ENCODE assay signal across 27 cellular contexts in genomic region chr12:104938371-104938770, GRCh38. TPM values are rescaled to one million over a fixed set of nuclear protein-coding genes. Genes with fewer than 3 reads are reported as not detected.
DNase-seq lines count a peak whose midpoint lies in the region; ATAC-seq, FAIRE-seq and TF ChIP-seq lines count a peak whose summit lies in the region.
"Had no signal": no experiment of that assay in that cellular context is flagged by ENCODE, and none has a peak within 500 bp of the region (broad histone marks: within the 10 kb centered on the region; RNA-seq: fewer than 3 reads in every experiment).

No MANE protein-coding gene starts in this region.

- CTCF ChIA-PET in mammary epithelial cell (lab: Charles Lee; ENCODE audit: low non-redundant PET): no interaction called here

- intact Hi-C loops in mammary epithelial cell (cut with micrococcal nuclease): no loop called here
- intact Hi-C loops in breast epithelium (cut with DNase I; ENCODE audit: low total_unique reads): no loop called here
- intact Hi-C loops in transverse colon (cut with DNase I; ENCODE audit: low total_unique reads): no loop called here
- intact Hi-C loops in vagina (cut with DNase I): no loop called here
- intact Hi-C loops in heart right ventricle (cut with DNase I): no loop called here

- no peaks in the 10 kb centered on the region for H3K9me3 ChIP-seq in mammary epithelial cell (replicated peaks; ENCODE audit: insufficient read depth, low read length)
- H3K9me3 ChIP-seq in breast epithelium: no peaks in the 10 kb centered on the region
- H3K9me3 ChIP-seq in adipocyte (ENCODE audit: control insufficient read depth, low read length): peaks cover 1% of the 10 kb centered on the region
- H3K9me3 ChIP-seq in transverse colon: no peaks in the 10 kb centered on the region
- no peaks in the 10 kb centered on the region for H3K9me3 ChIP-seq in vagina
- peaks cover 0 to 5% (median 0%) of the 10 kb centered on the region in 11 donors for H3K9me3 ChIP-seq in heart right ventricle
- H3K9me3 ChIP-seq: ascending aorta, BE2C had no signal

- ATAC-seq in heart right ventricle: no peak
- ATAC-seq: activated CD8-positive, alpha-beta T cell treated with anti-CD3 and anti-CD28 coated beads, Interleukin-2, amount 10 ng/mL, durations not matched to agents 7 days and 5 days; T-helper 17 cell had no signal

- no peak overlapping the region for H3K4me2 ChIP-seq in mammary epithelial cell (ENCODE audit: insufficient read depth, low read depth, low read length)
- H3K4me2 ChIP-seq: KMS-11, neural progenitor cell had no signal

- H4K20me1 ChIP-seq in mammary epithelial cell (ENCODE audit: insufficient read depth, low read length): no peaks in the 10 kb centered on the region

- no peak for TF ChIP-seq CTCF in mammary epithelial cell (conservative IDR thresholded peaks at IDR 0.05 in 1 of 2, IDR thresholded peaks at IDR 0.05 in 1 of 2; ENCODE audit: extremely low read depth in 1 of 2, insufficient read depth in 1 of 2, low read depth in 1 of 2, low read length in 2 of 2)
- TF ChIP-seq CTCF in breast epithelium (IDR thresholded peaks at IDR 0.05): no peak
- no peak for TF ChIP-seq CTCF in transverse colon (IDR thresholded peaks at IDR 0.05)
- TF ChIP-seq CTCF in vagina (IDR thresholded peaks at IDR 0.05): no peak
- TF ChIP-seq CTCF in heart right ventricle (IDR thresholded peaks at IDR 0.05): no peak

- H3K79me2 ChIP-seq in mammary epithelial cell (ENCODE audit: insufficient read depth, low read length): no peaks in the 10 kb centered on the region

- peak overlapping the region; percentile 0 for H2AFZ ChIP-seq in mammary epithelial cell (ENCODE audit: low read depth, low read length)
- H2AFZ ChIP-seq: neural progenitor cell had no signal

- H3K9ac ChIP-seq in mammary epithelial cell (ENCODE audit: insufficient read depth, low read length): no peak overlapping the region
- peak overlapping the region; percentile 27 for H3K9ac ChIP-seq in adipocyte (ENCODE audit: low read length)
- H3K9ac ChIP-seq: KMS-11, neural progenitor cell had no signal

- dilution Hi-C loops in mammary epithelial cell (cut with HindIII; ENCODE audit: low sequenced_read_pairs): no loop called here

- H3K27me3 ChIP-seq in mammary epithelial cell (ENCODE audit: insufficient read depth, low read length): no peaks in the 10 kb centered on the region
- no peaks in the 10 kb centered on the region for H3K27me3 ChIP-seq in breast epithelium
- H3K27me3 ChIP-seq in adipocyte (replicated peaks; ENCODE audit: control insufficient read depth, insufficient read depth, low read length): no peaks in the 10 kb centered on the region
- no peaks in the 10 kb centered on the region for H3K27me3 ChIP-seq in transverse colon
- no peaks in the 10 kb centered on the region for H3K27me3 ChIP-seq in vagina
- H3K27me3 ChIP-seq in heart right ventricle: peaks cover 0 to 5% (median 0%) of the 10 kb centered on the region in 7 donors
- H3K27me3 ChIP-seq: ascending aorta, dorsolateral prefrontal cortex, neural progenitor cell had no signal

- H3K27ac ChIP-seq in mammary epithelial cell (ENCODE audit: insufficient read depth, low read depth, low read length): no peak overlapping the region
- H3K27ac ChIP-seq in breast epithelium: no peak overlapping the region
- H3K27ac ChIP-seq in transverse colon: peak overlapping the region; percentile 33 to 65 (median 59)
- no peak overlapping the region for H3K27ac ChIP-seq in vagina
- H3K27ac ChIP-seq in heart right ventricle: no peak overlapping the region
- H3K27ac ChIP-seq: ascending aorta, dorsolateral prefrontal cortex, KMS-11, neural progenitor cell, RWPE1 had no signal

- no TSS peak for BruUV-seq in mammary epithelial cell (replicated peaks; lab: Mats Ljungman, UMichigan)

- WGBS in mammary epithelial cell (ENCODE audit: low coverage, missing lambda C conversion rate): 29% methylated on average over 3 of the region's 3 CpGs
- WGBS in transverse colon (ENCODE audit: low coverage in 1 of 2), 2 donors: 51 to 70% methylated on average over 2 to 3 of the region's 3 CpGs
- whole genome bisulfite sequencing in heart right ventricle, 2 donors: 43 to 58% methylated on average over 3 of the region's 3 CpGs

- H3K4me3 ChIP-seq in mammary epithelial cell (replicated peaks in 1 of 3; ENCODE audit: insufficient read depth in 1 of 3, low read depth in 2 of 3, low read length in 3 of 3) (no peak overlapping the region), breast epithelium (no peak overlapping the region), adipocyte (ENCODE audit: low read length) (peak overlapping the region; percentile 2), transverse colon (no peak overlapping the region), vagina (no peak overlapping the region), heart right ventricle (no peak overlapping the region)
- H3K4me3 ChIP-seq: ascending aorta, dorsolateral prefrontal cortex, HAP-1, neural progenitor cell had no signal

- no peak for FAIRE-seq in urothelium cell line (lab: Jason Lieb, UNC)
- FAIRE-seq: A204.1, HTR-8/SVneo, islet of Langerhans had no signal

- no peak for TF ChIP-seq POLR2A in breast epithelium (IDR thresholded peaks at IDR 0.05)
- no peak for TF ChIP-seq POLR2A in transverse colon (IDR thresholded peaks at IDR 0.05)
- TF ChIP-seq POLR2A in vagina (IDR thresholded peaks at IDR 0.05): no peak

- DNase-seq in mammary epithelial cell (no peak), breast epithelium (ENCODE audit: low spot score in 2 of 2) (no peak), adipocyte (ENCODE audit: low read depth) (peak; percentile 48), kidney tubule cell (ENCODE audit: low spot score) (peak; percentile 45), transverse colon (no peak), urothelium cell line (ENCODE audit: low spot score) (no peak), vagina (ENCODE audit: extremely low spot score in 2 of 2) (no peak), heart right ventricle (no peak)
- DNase-seq: activated CD8-positive, alpha-beta T cell treated with anti-CD3 and anti-CD28 coated beads, Interleukin-2, amount 10 ng/mL, durations not matched to agents 7 days and 5 days; activated naive CD8-positive, alpha-beta T cell treated with anti-CD3 and anti-CD28 coated beads for 36 hours; BE2C; DMS53; dorsolateral prefrontal cortex; GF-D8; NCI-H1436; NCI-H2107; NCI-H774; stimulated activated naive CD4-positive, alpha-beta T cell; T-helper 17 cell had no signal

- in situ Hi-C loops in mammary epithelial cell (cut with MboI; ENCODE audit: low sequenced_read_pairs in 2 of 2): no loop called here
- in situ Hi-C loops in transverse colon (cut with MboI; ENCODE audit: low pct_ligation_motif_present in 1 of 4, low pct_unique_long_range_greater_than_20kb in 1 of 4, low sequenced_read_pairs in 3 of 4): no loop called here

- TF ChIP-seq EP300 in transverse colon (IDR thresholded peaks at IDR 0.05; ENCODE audit: low read depth): no peak

- H3K4me1 ChIP-seq in mammary epithelial cell (ENCODE audit: insufficient read depth, low read length) (no peaks in the 10 kb centered on the region), breast epithelium (no peaks in the 10 kb centered on the region), adipocyte (ENCODE audit: control insufficient read depth, insufficient read depth, low read length) (peaks cover 32% of the 10 kb centered on the region), transverse colon (peaks cover 0 to 18% (median 8%) of the 10 kb centered on the region in 4 donors), vagina (no peaks in the 10 kb centered on the region), heart right ventricle (no peaks in the 10 kb centered on the region)
- H3K4me1 ChIP-seq: BE2C, neural progenitor cell had no signal

- H3K36me3 ChIP-seq in mammary epithelial cell (ENCODE audit: insufficient read depth, low read length): no peaks in the 10 kb centered on the region
- H3K36me3 ChIP-seq in breast epithelium: no peaks in the 10 kb centered on the region
- no peaks in the 10 kb centered on the region for H3K36me3 ChIP-seq in adipocyte (ENCODE audit: control insufficient read depth, insufficient read depth, low read length, severe bottlenecking)
- no peaks in the 10 kb centered on the region for H3K36me3 ChIP-seq in transverse colon
- H3K36me3 ChIP-seq in vagina: no peaks in the 10 kb centered on the region
- no peaks in the 10 kb centered on the region for H3K36me3 ChIP-seq in heart right ventricle
- H3K36me3 ChIP-seq: ascending aorta, BE2C, HAP-1, neural progenitor cell had no signal

RNA-seq across cellular contexts. Expression of gene SLC41A2, which starts 19.7 kb away (rescaled TPM):
- total RNA-seq in mammary epithelial cell (10 to 100 TPM; 11.9 to 17.8 TPM), breast epithelium (10 to 100 TPM; 29.3 to 46.2 (median 41.9) TPM), transverse colon (100 to 1,000 TPM in 3 of 4 donors, 10 to 100 TPM in 1; 31.6 to 154 (median 129) TPM), vagina (19.9 TPM), heart right ventricle (1 to 10 TPM; 2.0 to 9.2 (median 3.2) TPM)
- polyA plus RNA-seq in mammary epithelial cell (1.5 TPM), heart right ventricle (under 1 TPM; 0.37 to 0.54 TPM)
- 5.6 TPM for polyA minus RNA-seq in mammary epithelial cell

RNA-seq across cellular contexts. Expression of gene NOPCHAP1, which starts 47.7 kb away (rescaled TPM):
- total RNA-seq in mammary epithelial cell (10 to 100 TPM in 1 of 2 donors, 1 to 10 TPM in 1; 5.2 to 29.6 TPM), breast epithelium (1 to 10 TPM; 5.3 to 9.8 (median 6.4) TPM), transverse colon (1 to 10 TPM in 3 of 4 donors, under 1 TPM in 1; 0.37 to 5.7 (median 2.2) TPM), vagina (13.3 TPM), heart right ventricle (10 to 100 TPM in 7 of 10 donors, 1 to 10 TPM in 3; 7.7 to 14.5 (median 12.1) TPM)
- polyA plus RNA-seq in mammary epithelial cell (16.3 TPM), heart right ventricle (1 to 10 TPM; 4.5 to 8.1 TPM)
- polyA minus RNA-seq in mammary epithelial cell: 3.6 TPM

Comparison
In these comparisons a context has a peak if more than half of its experiments do, and no peak if none do; other contexts are left out.
1. DNase-seq: peak in adipocyte (single experiment) and kidney tubule cell (single experiment); none in mammary epithelial cell (single experiment), breast epithelium (0 of 2), transverse colon (single experiment), urothelium cell line (single experiment), vagina (0 of 2) and heart right ventricle (0 of 2).
2. H3K27ac ChIP-seq: peak in transverse colon (4 of 4); none in mammary epithelial cell (single experiment), breast epithelium (0 of 2), vagina (single experiment) and heart right ventricle (0 of 10).